Comparison of ENCODE assay signal across 11 cellular contexts in the genomic region with DNA sequence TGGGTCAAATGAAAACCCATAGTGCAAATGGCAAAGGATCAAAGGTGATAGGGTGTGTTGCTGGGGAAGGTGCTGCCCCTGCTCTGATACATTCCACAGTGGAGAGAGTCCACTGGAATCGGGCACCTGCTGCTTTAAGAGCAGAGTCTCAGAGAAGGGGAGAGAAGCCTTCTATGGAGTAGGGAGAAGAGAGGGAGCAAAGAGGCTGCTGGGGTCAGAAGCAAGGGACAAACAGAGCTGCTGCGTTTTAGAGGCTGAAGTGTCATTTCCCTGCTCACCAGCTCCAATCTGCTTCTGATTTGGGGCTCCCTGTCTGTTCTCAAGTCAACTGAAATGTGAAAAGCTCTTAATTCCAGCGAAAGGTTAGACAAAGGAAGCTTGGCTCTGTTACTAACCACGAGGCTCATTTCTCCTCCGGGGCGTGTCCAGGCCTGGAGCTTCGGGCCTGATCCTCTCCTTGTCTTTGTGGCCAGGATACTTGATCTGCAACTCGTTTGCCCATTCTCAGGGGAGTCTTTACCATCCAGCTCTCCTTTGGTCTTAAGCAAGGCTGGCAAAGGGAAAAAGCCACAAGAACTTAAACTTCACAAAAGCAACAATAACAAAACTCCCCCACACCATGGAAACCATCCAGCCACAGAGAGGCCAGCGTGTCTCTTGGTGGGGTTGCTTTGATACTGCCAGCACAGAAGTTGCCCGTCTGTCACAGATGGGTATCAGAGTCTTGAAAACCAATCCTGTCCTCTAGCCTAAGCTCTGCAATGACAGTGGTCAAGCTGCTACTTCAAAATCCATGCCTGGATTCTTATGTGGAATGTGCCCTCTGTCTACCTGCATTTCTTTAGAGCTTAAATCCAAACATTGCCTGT.
DNase-seq lines count a peak whose midpoint lies in the region; ATAC-seq and TF ChIP-seq lines count a peak whose summit lies in the region.
"Had no signal": no experiment of that assay in that cellular context is flagged by ENCODE, and none has a peak within 500 bp of the region (broad histone marks: within the 10 kb centered on the region; RNA-seq: fewer than 3 reads in every experiment).

No MANE protein-coding gene starts in this region.

- peak overlapping the region; percentile 67 for H3K4me3 Mint-ChIP-seq in HFFc6
- H3K4me3 Mint-ChIP-seq in activated CD8-positive, alpha-beta T cell treated with anti-CD3 and anti-CD28 coated beads, Interleukin-2, amount 10 ng/mL, durations not matched to agents 7 days and 5 days = no peak overlapping the region
- H3K4me3 Mint-ChIP-seq: activated CD4-positive, alpha-beta memory T cell treated with anti-CD3 and anti-CD28 coated beads for 36 hours; central memory CD8-positive, alpha-beta T cell had no signal

- H3K4me1 Mint-ChIP-seq in HFFc6 (ENCODE audit: low read depth) = peaks cover 79% of the 10 kb centered on the region
- H3K4me1 Mint-ChIP-seq in activated CD8-positive, alpha-beta T cell treated with anti-CD3 and anti-CD28 coated beads, Interleukin-2, amount 10 ng/mL, durations not matched to agents 7 days and 5 days (ENCODE audit: low read depth) = no peaks in the 10 kb centered on the region
- H3K4me1 Mint-ChIP-seq: central memory CD8-positive, alpha-beta T cell had no signal

- ATAC-seq in GM18517 (IDR thresholded peaks at IDR 0.05; ENCODE audit: unreplicated experiment) = no peak
- ATAC-seq in activated CD8-positive, alpha-beta T cell treated with anti-CD3 and anti-CD28 coated beads, Interleukin-2, amount 10 ng/mL, durations not matched to agents 7 days and 5 days = no peak

- H3K27me3 Mint-ChIP-seq in HFFc6 (ENCODE audit: insufficient read depth) = no peaks in the 10 kb centered on the region; the same call in 1 of the 2 replicates
- H3K27me3 Mint-ChIP-seq in activated CD8-positive, alpha-beta T cell treated with anti-CD3 and anti-CD28 coated beads, Interleukin-2, amount 10 ng/mL, durations not matched to agents 7 days and 5 days (ENCODE audit: low read depth) = no peaks in the 10 kb centered on the region
- H3K27me3 Mint-ChIP-seq: activated CD4-positive, alpha-beta memory T cell treated with anti-CD3 and anti-CD28 coated beads for 36 hours; central memory CD8-positive, alpha-beta T cell had no signal

- POLR2A ChIA-PET in activated CD8-positive, alpha-beta T cell treated with anti-CD3 and anti-CD28 coated beads, Interleukin-2, amount 10 ng/mL, durations not matched to agents 7 days and 5 days (lab: Charles Lee) = interaction anchor here (0.5 kb wide), 1 partner anchor 121 kb away, joined by 5 read pairs; no protein-coding TSS in a partner anchor

- no peak for DNase-seq in HFFc6
- DNase-seq in astrocyte of the spinal cord (ENCODE audit: low read depth, low spot score) = peak; percentile 59
- DNase-seq in iris pigment epithelial cell (ENCODE audit: low read depth) = peak; percentile 56
- peak; percentile 85 for DNase-seq in stromal cell of bone marrow (ENCODE audit: low read depth)
- DNase-seq in NCI-H510A (lab: John Stamatoyannopoulos, UW) = no peak
- no peak for DNase-seq in NCI-H1048 (lab: John Stamatoyannopoulos, UW)
- DNase-seq in activated CD8-positive, alpha-beta T cell treated with anti-CD3 and anti-CD28 coated beads, Interleukin-2, amount 10 ng/mL, durations not matched to agents 7 days and 5 days = no peak
- DNase-seq: activated CD4-positive, alpha-beta memory T cell treated with anti-CD3 and anti-CD28 coated beads for 36 hours; kidney had no signal

- TF ChIP-seq CTCF in HFFc6 (IDR thresholded peaks at IDR 0.05) (no peak), astrocyte of the spinal cord (IDR thresholded peaks at IDR 0.05; ENCODE audit: low read depth, low read length) (no peak)

- CTCF ChIA-PET in activated CD8-positive, alpha-beta T cell treated with anti-CD3 and anti-CD28 coated beads, Interleukin-2, amount 10 ng/mL, durations not matched to agents 7 days and 5 days (lab: Charles Lee) = no interaction called here

- H3K4me3 ChIP-seq in astrocyte of the spinal cord (ENCODE audit: low read depth, low read length) = no peak overlapping the region

- H3K36me3 Mint-ChIP-seq in HFFc6 (ENCODE audit: low read depth) = peaks cover 5% of the 10 kb centered on the region; the same call in 1 of the 2 replicates
- H3K36me3 Mint-ChIP-seq in activated CD8-positive, alpha-beta T cell treated with anti-CD3 and anti-CD28 coated beads, Interleukin-2, amount 10 ng/mL, durations not matched to agents 7 days and 5 days (ENCODE audit: low read depth) = no peaks in the 10 kb centered on the region
- H3K36me3 Mint-ChIP-seq: activated CD4-positive, alpha-beta memory T cell treated with anti-CD3 and anti-CD28 coated beads for 36 hours had no signal

- H3K27ac Mint-ChIP-seq in HFFc6 = peak overlapping the region; percentile 92
- H3K27ac Mint-ChIP-seq in activated CD8-positive, alpha-beta T cell treated with anti-CD3 and anti-CD28 coated beads, Interleukin-2, amount 10 ng/mL, durations not matched to agents 7 days and 5 days = no peak overlapping the region
- H3K27ac Mint-ChIP-seq: activated CD4-positive, alpha-beta memory T cell treated with anti-CD3 and anti-CD28 coated beads for 36 hours had no signal

- in situ Hi-C loops in astrocyte of the spinal cord (cut with HindIII; ENCODE audit: low sequenced_read_pairs) = no loop called here

- H3K9me3 Mint-ChIP-seq in HFFc6 = no peaks in the 10 kb centered on the region
- H3K9me3 Mint-ChIP-seq in activated CD8-positive, alpha-beta T cell treated with anti-CD3 and anti-CD28 coated beads, Interleukin-2, amount 10 ng/mL, durations not matched to agents 7 days and 5 days (ENCODE audit: insufficient read depth) = no peaks in the 10 kb centered on the region
- H3K9me3 Mint-ChIP-seq: activated CD4-positive, alpha-beta memory T cell treated with anti-CD3 and anti-CD28 coated beads for 36 hours had no signal

Comparison
In these comparisons a context has a peak if more than half of its experiments do, and no peak if none do; other contexts are left out.
1. DNase-seq: peak in astrocyte of the spinal cord (single experiment), iris pigment epithelial cell (single experiment) and stromal cell of bone marrow (single experiment); none in HFFc6 (single experiment), NCI-H510A (single experiment), NCI-H1048 (single experiment) and activated CD8-positive, alpha-beta T cell treated with anti-CD3 and anti-CD28 coated beads, Interleukin-2, amount 10 ng/mL, durations not matched to agents 7 days and 5 days (single experiment).